In genomic region chr15:60370804-60371700, GRCh38 we compare ENCODE assay signal across 8 cellular contexts. TPM values are rescaled to one million over a fixed set of nuclear protein-coding genes. Genes with fewer than 3 reads are reported as not detected.
DNase-seq lines count a peak whose midpoint lies in the region; ATAC-seq, FAIRE-seq and TF ChIP-seq lines count a peak whose summit lies in the region.

No MANE protein-coding gene starts in this region.

- TF ChIP-seq CTCF in ascending aorta (IDR thresholded peaks at IDR 0.05) (no peak), kidney (IDR thresholded peaks at IDR 0.05; ENCODE audit: borderline replicate concordance, extremely low read depth, insufficient read depth) (no peak), thoracic aorta (IDR thresholded peaks at IDR 0.05) (no peak)

- H3K9me2 ChIP-seq in Karpas-422 (replicated peaks; ENCODE audit: insufficient read depth, low read length): no peaks in the 10 kb centered on the region

- no peak overlapping the region for H2AFZ ChIP-seq in Karpas-422 (ENCODE audit: low read length)

- FAIRE-seq in kidney (lab: Jason Lieb, UNC): no peak

- H3K36me3 ChIP-seq in ascending aorta: peaks cover 3 to 20% of the 10 kb centered on the region in 2 donors
- H3K36me3 ChIP-seq in kidney (ENCODE audit: control insufficient read depth in 1 of 2, insufficient read depth in 2 of 2, low read length in 2 of 2): peaks cover 0 to 4% of the 10 kb centered on the region in 2 donors
- H3K36me3 ChIP-seq in thoracic aorta: no peaks in the 10 kb centered on the region
- no peaks in the 10 kb centered on the region for H3K36me3 ChIP-seq in Karpas-422 (ENCODE audit: insufficient read depth, low read length)

- no peaks in the 10 kb centered on the region for H3K79me2 ChIP-seq in Karpas-422 (ENCODE audit: low read length)

- intact Hi-C loops in ascending aorta (cut with DNase I) (loop anchor here (1.0 kb wide), 2 partner anchors 8 to 22 kb away; no protein-coding TSS in a partner anchor), kidney (cut with DNase I) (no loop called here)

- DNase-seq in Ammon's horn (ENCODE audit: low spot score): peak; percentile 35
- DNase-seq in LHCN-M2 (ENCODE audit: low read depth): peak; percentile 100
- peak; percentile 69 to 96 for DNase-seq in ascending aorta (ENCODE audit: low spot score in 2 of 2)
- peak; percentile 88 for DNase-seq in kidney
- peak; percentile 77 for DNase-seq in thoracic aorta (ENCODE audit: low spot score)
- DNase-seq in Karpas-422: no peak

- ATAC-seq in thoracic aorta (ENCODE audit: insufficient number of reproducible peaks, low FRiP score, low read depth): peak; percentile 71
- no peak for ATAC-seq in GM21526 (IDR thresholded peaks at IDR 0.05; ENCODE audit: low FRiP score, unreplicated experiment)
- ATAC-seq in HG03520 (IDR thresholded peaks at IDR 0.05; ENCODE audit: unreplicated experiment): no peak

- H3K4me3 ChIP-seq in ascending aorta (peak overlapping the region in 1 of 2 donors; percentile 20), kidney (ENCODE audit: low read length in 2 of 2) (no peak overlapping the region), thoracic aorta (peak overlapping the region; percentile 45), Karpas-422 (ENCODE audit: low read length) (no peak overlapping the region)

- H3K27me3 ChIP-seq in ascending aorta: no peaks in the 10 kb centered on the region
- no peaks in the 10 kb centered on the region for H3K27me3 ChIP-seq in thoracic aorta (replicated peaks; ENCODE audit: insufficient read depth)
- no peaks in the 10 kb centered on the region for H3K27me3 ChIP-seq in Karpas-422 (ENCODE audit: low read length)

- no peak overlapping the region for H3K9ac ChIP-seq in kidney (ENCODE audit: low read length in 2 of 2)
- no peak overlapping the region for H3K9ac ChIP-seq in Karpas-422 (ENCODE audit: low read length)

- H3K27ac ChIP-seq in ascending aorta (peak overlapping the region; percentile 90 to 96), kidney (ENCODE audit: low read depth in 2 of 2, low read length in 2 of 2) (peak overlapping the region; percentile 45 to 74), thoracic aorta (peak overlapping the region; percentile 91 to 92), Karpas-422 (ENCODE audit: low read length) (no peak overlapping the region)

- H3K9me3 ChIP-seq in ascending aorta (no peaks in the 10 kb centered on the region), kidney (ENCODE audit: control insufficient read depth in 1 of 2, low read length in 2 of 2) (no peaks in the 10 kb centered on the region), thoracic aorta (no peaks in the 10 kb centered on the region), Karpas-422 (ENCODE audit: low read length) (no peaks in the 10 kb centered on the region)

- no peak overlapping the region for H3K4me2 ChIP-seq in Karpas-422 (ENCODE audit: low read depth, low read length, poor library complexity, severe bottlenecking)

- no peaks in the 10 kb centered on the region for H4K20me1 ChIP-seq in Karpas-422 (ENCODE audit: insufficient read depth, low read depth, low read length)

- peaks cover 52 to 67% of the 10 kb centered on the region in 2 donors for H3K4me1 ChIP-seq in ascending aorta
- peaks cover 5 to 13% of the 10 kb centered on the region in 2 donors for H3K4me1 ChIP-seq in kidney (ENCODE audit: control insufficient read depth in 1 of 2, insufficient read depth in 1 of 2, low read depth in 1 of 2, low read length in 2 of 2)
- H3K4me1 ChIP-seq in thoracic aorta (ENCODE audit: control insufficient read depth in 1 of 2, low read depth in 2 of 2): peaks cover 69 to 77% of the 10 kb centered on the region in 2 donors
- no peaks in the 10 kb centered on the region for H3K4me1 ChIP-seq in Karpas-422 (ENCODE audit: low read length)

RNA-seq across cellular contexts. Expression of gene ANXA2, which starts 26.7 kb away (rescaled TPM):
- total RNA-seq in LHCN-M2 (2014; rRNA removed): 3,230 and 3,804 TPM in 2 replicates
- polyA plus RNA-seq in LHCN-M2 (2012): 7,075 TPM
- total RNA-seq in ascending aorta: 730 TPM
- 867 TPM for total RNA-seq in kidney
- 383 TPM for polyA plus RNA-seq in kidney (ENCODE audit: insufficient read depth, low read depth, low replicate concordance)
- 100 to 1,000 TPM; 752 to 812 TPM for total RNA-seq in thoracic aorta
- 5.5 and 6.7 TPM in 2 replicates for total RNA-seq in Karpas-422 (2014; rRNA removed; shearing (Covaris generic); ENCODE audit: low replicate concordance)

Comparison
In these comparisons a context has a peak if more than half of its experiments do, and no peak if none do; other contexts are left out.
1. RNA of gene ANXA2, which starts 26.7 kb away (total RNA-seq): 3,230 to 3,804 TPM in LHCN-M2, 867 TPM in kidney (single experiment), 752 to 812 TPM in thoracic aorta and 730 TPM in ascending aorta (single experiment); 5.5 to 6.7 TPM in Karpas-422; every median in the first group is over 10 times any median in the second.